ENCODE assay signal across 12 cellular contexts in the genomic region with DNA sequence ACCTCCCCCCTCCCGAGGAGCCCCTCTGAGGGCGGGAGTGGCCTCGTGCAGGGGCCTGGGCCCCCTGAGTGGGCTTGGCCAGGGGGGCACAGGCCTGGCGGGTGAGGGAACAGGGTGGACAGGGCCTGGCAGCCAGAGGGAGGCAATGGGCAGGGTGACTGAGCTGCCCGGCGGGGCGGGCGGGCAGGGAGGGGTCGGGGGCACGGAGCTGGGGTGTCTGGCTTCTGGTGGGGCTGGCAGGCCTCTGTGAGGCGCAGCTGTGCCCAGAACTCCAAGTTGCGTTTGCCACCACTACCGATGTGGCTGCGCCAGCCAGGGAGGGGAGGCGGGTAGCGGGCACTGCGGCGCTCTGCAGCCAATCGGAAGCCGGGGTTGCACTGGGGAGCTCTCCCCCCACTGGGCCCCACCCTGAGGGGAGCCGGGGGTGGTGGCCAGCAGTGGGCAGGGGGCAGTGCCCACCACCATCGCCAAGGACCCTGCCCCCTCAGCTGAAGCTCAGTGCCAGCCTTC. TPM values are rescaled to one million over a fixed set of nuclear protein-coding genes. Genes with fewer than 3 reads are reported as not detected.
DNase-seq lines count a peak whose midpoint lies in the region; ATAC-seq and TF ChIP-seq lines count a peak whose summit lies in the region.
"Had no signal": no experiment of that assay in that cellular context is flagged by ENCODE, and none has a peak within 500 bp of the region (broad histone marks: within the 10 kb centered on the region; RNA-seq: fewer than 3 reads in every experiment).

No MANE protein-coding gene starts in this region.

- no peaks in the 10 kb centered on the region for H3K9me3 ChIP-seq in sigmoid colon

- intact Hi-C loops in sigmoid colon (cut with DNase I), result no loop called here

- H3K27me3 ChIP-seq in sigmoid colon, result no peaks in the 10 kb centered on the region

- 79 to 88% methylated on average over 22 of the region's 22 CpGs for WGBS in sigmoid colon, 2 donors

- H3K4me3 ChIP-seq in AG10803 (ENCODE audit: low read length) (peak overlapping the region; percentile 45), astrocyte of the spinal cord (ENCODE audit: low read depth, low read length) (no peak overlapping the region), sigmoid colon (peak overlapping the region; percentile 37 to 51 (median 43))

- no peak for TF ChIP-seq POLR2A in sigmoid colon (IDR thresholded peaks at IDR 0.05)

- H3K36me3 ChIP-seq in sigmoid colon, result peaks cover 0 to 6% (median 0%) of the 10 kb centered on the region in 4 donors

- H3K27ac ChIP-seq in sigmoid colon, result peak overlapping the region; percentile 92 to 98 (median 98)

- in situ Hi-C loops in astrocyte of the spinal cord (cut with HindIII; ENCODE audit: low sequenced_read_pairs), result no loop called here

- TF ChIP-seq CTCF in AG10803 (conservative IDR thresholded peaks at IDR 0.05; ENCODE audit: low read length) (no peak), astrocyte of the spinal cord (IDR thresholded peaks at IDR 0.05; ENCODE audit: low read depth, low read length) (peak; percentile 3), sigmoid colon (IDR thresholded peaks at IDR 0.05) (no peak)

- ATAC-seq in HG02798 (IDR thresholded peaks at IDR 0.05; ENCODE audit: poor library complexity, unreplicated experiment) (no peak), HG03354 (IDR thresholded peaks at IDR 0.05; ENCODE audit: poor library complexity, severe bottlenecking, unreplicated experiment) (no peak)

- DNase-seq in AG10803 (ENCODE audit: low read depth) (no peak), astrocyte of the spinal cord (ENCODE audit: low read depth, low spot score) (no peak), hypothalamus (lab: John Stamatoyannopoulos, UW) (peak in 46 of 51 donors; percentile 62 to 98 (median 90)), sigmoid colon (peak; percentile 93), iPS-NIHi11 (ENCODE audit: low spot score) (no peak), RPMI8226 (no peak)
- DNase-seq: activated effector memory CD4-positive, alpha-beta T cell treated with Interleukin-2 at 50 U/mL for 16 hours; CD4-positive, CD25-positive, alpha-beta regulatory T cell; effector CD4-positive, alpha-beta T cell had no signal

- TF ChIP-seq EP300 in sigmoid colon (IDR thresholded peaks at IDR 0.05), result no peak

- peaks cover 0 to 99% (median 94%) of the 10 kb centered on the region in 4 donors for H3K4me1 ChIP-seq in sigmoid colon

RNA-seq across cellular contexts. Expression of gene NFIX, which starts 7.2 kb away (rescaled TPM):
- 100 to 1,000 TPM in 1 of 4 donors, 10 to 100 TPM in 3; 44.1 to 104 (median 58.5) TPM for total RNA-seq in sigmoid colon
- polyA plus RNA-seq in sigmoid colon, result 10 to 100 TPM; 10.6 to 28.2 (median 22.2) TPM

RNA-seq across cellular contexts. Expression of gene DAND5, which starts 33.1 kb away (rescaled TPM):
- total RNA-seq in sigmoid colon, result 1 to 10 TPM; 1.2 to 2.0 (median 1.7) TPM
- polyA plus RNA-seq in sigmoid colon, result under 1 TPM in 1 of 3 donors, not detected in 2; 0.13 TPM
- total RNA-seq: CD4-positive, CD25-positive, alpha-beta regulatory T cell; posterior vena cava had no signal
- polyA plus RNA-seq: CD4-positive, CD25-positive, alpha-beta regulatory T cell had no signal

RNA-seq across cellular contexts. Expression of gene GADD45GIP1, which starts 45.4 kb away (rescaled TPM):
- 10 to 100 TPM; 36.0 to 65.8 (median 53.5) TPM for total RNA-seq in sigmoid colon
- 10 to 100 TPM; 23.6 to 32.1 (median 28.2) TPM for polyA plus RNA-seq in sigmoid colon

RNA-seq across cellular contexts. Expression of gene RAD23A, which starts 56.8 kb away (rescaled TPM):
- total RNA-seq in sigmoid colon, result 100 to 1,000 TPM in 3 of 4 donors, 10 to 100 TPM in 1; 98.8 to 133 (median 117) TPM
- 10 to 100 TPM; 58.7 to 99.3 (median 70.9) TPM for polyA plus RNA-seq in sigmoid colon

Comparison
In these comparisons a context has a peak if more than half of its experiments do, and no peak if none do; other contexts are left out.
1. DNase-seq: peak in hypothalamus (46 of 51) and sigmoid colon (single experiment); none in AG10803 (single experiment), astrocyte of the spinal cord (single experiment), iPS-NIHi11 (single experiment) and RPMI8226 (single experiment).